In the genomic region with DNA sequence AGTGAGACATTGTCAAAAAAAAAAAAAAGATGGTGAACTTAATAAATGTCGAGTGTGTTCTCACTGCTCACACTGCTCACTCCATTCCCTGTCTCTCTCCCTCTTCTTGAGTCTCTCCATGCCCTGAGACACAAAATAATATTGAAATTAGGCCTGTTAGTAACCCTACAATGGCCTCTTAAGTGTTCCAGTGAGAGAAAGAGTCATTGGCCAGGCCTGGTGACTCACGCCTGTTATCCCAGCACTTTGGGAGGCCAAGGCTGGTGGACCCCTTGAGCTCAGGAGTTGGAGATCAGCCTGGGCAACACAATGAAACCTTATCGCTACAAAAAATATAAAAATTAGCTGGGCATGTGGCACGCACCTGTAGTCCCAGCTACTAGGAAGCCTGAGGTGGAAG, we compare ENCODE assay signal across 27 cellular contexts. TPM values are rescaled to one million over a fixed set of nuclear protein-coding genes. Genes with fewer than 3 reads are reported as not detected.
DNase-seq lines count a peak whose midpoint lies in the region; ATAC-seq and TF ChIP-seq lines count a peak whose summit lies in the region.
"Had no signal": no experiment of that assay in that cellular context is flagged by ENCODE, and none has a peak within 500 bp of the region (broad histone marks: within the 10 kb centered on the region; RNA-seq: fewer than 3 reads in every experiment).

No MANE protein-coding gene starts in this region.

- H3K36me3 ChIP-seq in IMR-90 (ENCODE audit: control insufficient read depth, insufficient read depth, low read length) (peaks cover 41% of the 10 kb centered on the region), lower lobe of right lung (peaks cover 44% of the 10 kb centered on the region)

- CTCF ChIA-PET in IMR-90 (lab: Yijun Ruan, JAX) = interaction anchor here (0.7 kb wide), 1 partner anchor 357 kb away, joined by 3 read pairs; no protein-coding TSS in a partner anchor

- H4K5ac ChIP-seq in IMR-90 (ENCODE audit: low read depth, low read length) = no peak overlapping the region

- H2AFZ ChIP-seq in IMR-90 (replicated peaks; ENCODE audit: low read length, poor library complexity) = no peak overlapping the region

- TF ChIP-seq CTCF in IMR-90 (conservative IDR thresholded peaks at IDR 0.05; ENCODE audit: low read depth, low read length) = no peak
- no peak for TF ChIP-seq CTCF in lower lobe of right lung (IDR thresholded peaks at IDR 0.05)

- H2BK20ac ChIP-seq in IMR-90 (ENCODE audit: low read depth, low read length) = no peak overlapping the region

- H3K27me3 ChIP-seq in IMR-90 (ENCODE audit: control insufficient read depth, insufficient read depth, low read length) = no peaks in the 10 kb centered on the region
- no peaks in the 10 kb centered on the region for H3K27me3 ChIP-seq in lower lobe of right lung (ENCODE audit: low read depth)
- H3K27me3 ChIP-seq: BLaER1, esophagus squamous epithelium, SJCRH30, spleen had no signal

- H3K23ac ChIP-seq in IMR-90 (ENCODE audit: low read depth, low read length) = no peak overlapping the region

- no CpG with 5 or more reads among the region's 4 CpGs for WGBS in IMR-90 (ENCODE audit: extremely low coverage in 2 of 2, insufficient read length in 1 of 2), 2 experiments

- H3K9ac ChIP-seq in IMR-90 (ENCODE audit: low read depth, low read length) = no peak overlapping the region
- H3K9ac ChIP-seq: BLaER1 had no signal

- TF ChIP-seq RAD21 in IMR-90 (IDR thresholded peaks at IDR 0.05; ENCODE audit: low read length) = no peak

- H3K18ac ChIP-seq in IMR-90 (ENCODE audit: low read depth, low read length) = no peak overlapping the region

- no peak overlapping the region for H3K56ac ChIP-seq in IMR-90 (ENCODE audit: extremely low read depth, insufficient read depth, low read length)

- no peaks in the 10 kb centered on the region; the same call in 1 of the 2 replicates for H4K20me1 ChIP-seq in IMR-90 (ENCODE audit: insufficient read depth, low read length)

- H3K14ac ChIP-seq in IMR-90 (replicated peaks; ENCODE audit: low read depth, low read length) = no peak overlapping the region

- dilution Hi-C loops in IMR-90 (cut with HindIII; ENCODE audit: low sequenced_read_pairs, unreplicated experiment) = no loop called here

- no peak overlapping the region for H3K4ac ChIP-seq in IMR-90 (ENCODE audit: low read depth, low read length)

- no peak overlapping the region for H4K8ac ChIP-seq in IMR-90 (ENCODE audit: low read depth in 2 of 2, low read length in 2 of 2)

- no peak for TF ChIP-seq POLR2A in IMR-90 (IDR thresholded peaks at IDR 0.05; ENCODE audit: low read depth, low read length)

- no peak overlapping the region for H3K4me3 ChIP-seq in IMR-90 (ENCODE audit: insufficient read depth, low read depth, low read length)
- no peak overlapping the region for H3K4me3 ChIP-seq in lower lobe of right lung
- H3K4me3 ChIP-seq: BLaER1, esophagus squamous epithelium, SJCRH30, spleen had no signal

- in situ Hi-C loops in IMR-90 (cut with MboI; ENCODE audit: low sequenced_read_pairs) = no loop called here

- H2AK5ac ChIP-seq in IMR-90 (ENCODE audit: low read depth, low read length) = no peak overlapping the region

- H2BK5ac ChIP-seq in IMR-90 (ENCODE audit: low read depth, low read length, poor library complexity, severe bottlenecking) = no peak overlapping the region

- H3K27ac ChIP-seq in IMR-90 (ENCODE audit: insufficient read depth, low read length) (no peak overlapping the region), lower lobe of right lung (peak overlapping the region; percentile 7)
- H3K27ac ChIP-seq: BLaER1, esophagus squamous epithelium, SJCRH30, spleen had no signal

- no peak overlapping the region for H4K91ac ChIP-seq in IMR-90 (ENCODE audit: insufficient read depth, low read depth, low read length)

- H3K4me2 ChIP-seq in IMR-90 (ENCODE audit: low read depth, low read length) = no peak overlapping the region
- H3K4me2 ChIP-seq: BLaER1 had no signal

- H3K9me3 ChIP-seq in IMR-90 (ENCODE audit: control insufficient read depth, insufficient read depth, low read length) (no peaks in the 10 kb centered on the region), lower lobe of right lung (no peaks in the 10 kb centered on the region)
- H3K9me3 ChIP-seq: BLaER1, esophagus squamous epithelium, SJCRH30, spleen had no signal

- POLR2A ChIA-PET in IMR-90 (lab: Charles Lee; ENCODE audit: unreplicated experiment) = no interaction called here

- no peak overlapping the region for H2BK15ac ChIP-seq in IMR-90 (ENCODE audit: low read depth, low read length)

- H3K79me1 ChIP-seq in IMR-90 (ENCODE audit: low read depth in 1 of 2, low read length in 2 of 2) = peaks cover 0 to 1% of the 10 kb centered on the region in 2 experiments; a peak in 1 of 4 replicates

- H2BK120ac ChIP-seq in IMR-90 (ENCODE audit: low read depth, low read length) = no peak overlapping the region

- H3K9me1 ChIP-seq in IMR-90 (ENCODE audit: insufficient read depth, low read length) = no peaks in the 10 kb centered on the region

- DNase-seq in Daoy (ENCODE audit: low read depth) (peak; percentile 37), IMR-90 (peak; percentile 33), astrocyte of the hippocampus (ENCODE audit: low read depth, low spot score) (peak; percentile 35), lower lobe of right lung (no peak), COLO668 (lab: John Stamatoyannopoulos, UW; ENCODE audit: unreplicated experiment) (no peak), midbrain (lab: John Stamatoyannopoulos, UW) (no peak)
- no peak for DNase-seq in stimulated activated CD4-positive, alpha-beta T cell treated with anti-CD3 and anti-CD28 coated beads, Interleukin-4, amount 100 ng/mL, for 1 hour
- DNase-seq: activated CD4-positive, alpha-beta T cell treated with anti-CD3 and anti-CD28 coated beads for 1 hour; activated CD8-positive, alpha-beta T cell treated with anti-CD3 and anti-CD28 coated beads, Interleukin-2, amount 10 ng/mL, durations not matched to agents 7 days and 5 days; activated T-cell treated with anti-CD3 and anti-CD28 coated beads for 4 hours; amniotic stem cell; caudate nucleus; esophagus squamous epithelium; naive thymus-derived CD8-positive, alpha-beta T cell; NCI-H1048; NCI-H187; NCI-H2171 treated with DMSO at 0.1 percent for 48 hours; NCI-H524 treated with DMSO at 0.1 percent for 48 hours; SJCRH30; spleen; stimulated activated CD4-positive, alpha-beta T cell treated with anti-CD3 and anti-CD28 coated beads, Interleukin-4, amount 100 ng/mL, for 4 hours; T-helper 1 cell had no signal

- BruUV-seq in IMR-90 (replicated peaks; lab: Mats Ljungman, UMichigan) = no TSS peak

- intact Hi-C loops in IMR-90 (cut with micrococcal nuclease) (no loop called here), lower lobe of right lung (cut with DNase I) (no loop called here)

- H3K4me1 ChIP-seq in IMR-90 (ENCODE audit: control insufficient read depth, insufficient read depth, low read length) (no peaks in the 10 kb centered on the region), lower lobe of right lung (no peaks in the 10 kb centered on the region)
- H3K4me1 ChIP-seq: BLaER1, SJCRH30 had no signal

- H2AK9ac ChIP-seq in IMR-90 (replicated peaks; ENCODE audit: low read depth, low read length, poor library complexity) = no peak overlapping the region

- peak; percentile 60; the same call in 1 of the 2 replicates for ATAC-seq in IMR-90 (ENCODE audit: low read depth)
- ATAC-seq in lower lobe of right lung = peak; percentile 74 to 83
- no peak for ATAC-seq in GM19023 (IDR thresholded peaks at IDR 0.05; ENCODE audit: unreplicated experiment)
- ATAC-seq: activated CD8-positive, alpha-beta T cell treated with anti-CD3 and anti-CD28 coated beads, Interleukin-2, amount 10 ng/mL, durations not matched to agents 7 days and 5 days; naive thymus-derived CD8-positive, alpha-beta T cell; Panc1 had no signal

TF ChIP-seq in IMR-90, 13 proteins besides CTCF, POLR2A, EP300 and RAD21 (continues in another document):
- TF ChIP-seq MAFK (IDR thresholded peaks at IDR 0.05; ENCODE audit: low read depth, low read length) = no peak
- no peak for TF ChIP-seq CEBPB (IDR thresholded peaks at IDR 0.05; ENCODE audit: low read depth, low read length)
- TF ChIP-seq MAZ (IDR thresholded peaks at IDR 0.05; ENCODE audit: borderline replicate concordance, low read depth, low read length) = no peak
- TF ChIP-seq SMC3 (IDR thresholded peaks at IDR 0.05; ENCODE audit: low read depth, low read length) = no peak
- TF ChIP-seq NFE2L2 (IDR thresholded peaks at IDR 0.05; ENCODE audit: low read depth, low read length) = no peak
- no peak for TF ChIP-seq MXI1 (IDR thresholded peaks at IDR 0.05; ENCODE audit: borderline replicate concordance, low read depth, low read length)
- no peak for TF ChIP-seq USF2 (IDR thresholded peaks at IDR 0.05; ENCODE audit: low read depth, low read length)

RNA-seq across cellular contexts. Expression of gene CSF3, which starts 16.2 kb away (rescaled TPM):
- total RNA-seq in Daoy (2014; rRNA removed; shearing (Covaris generic)) = 0.29 TPM in 1 of 2 replicates, not detected in the other
- total RNA-seq in IMR-90 (2012; rRNA removed) (not detected in 2 replicates), lower lobe of right lung (1.9 TPM)
- polyA plus RNA-seq in IMR-90 (2012; rRNA removed) = not detected in 2 replicates
- polyA plus RNA-seq in IMR-90 (2012; cell fraction: cytosol; rRNA removed) = 0.03 and 0.05 TPM in 2 replicates
- polyA plus RNA-seq in IMR-90 (2012; cell fraction: nucleus; rRNA removed; ENCODE audit: low replicate concordance) = 0.04 TPM in 1 of 2 replicates, not detected in the other
- total RNA-seq: activated CD8-positive, alpha-beta T cell treated with anti-CD3 and anti-CD28 coated beads, Interleukin-2, amount 10 ng/mL, durations not matched to agents 7 days and 5 days; H1; naive thymus-derived CD8-positive, alpha-beta T cell; osteoblast had no signal
- polyA plus RNA-seq: naive thymus-derived CD8-positive, alpha-beta T cell had no signal

RNA-seq across cellular contexts. Expression of gene PSMD3, which starts 18.5 kb away (rescaled TPM):
- total RNA-seq in Daoy (2014; rRNA removed; shearing (Covaris generic)) = 146 and 185 TPM in 2 replicates
- total RNA-seq in IMR-90 (2012; rRNA removed) (123 and 125 TPM in 2 replicates), lower lobe of right lung (79.3 TPM)
- polyA plus RNA-seq in IMR-90 (2012; rRNA removed) = 154 and 155 TPM in 2 replicates
- polyA plus RNA-seq in IMR-90 (2012; cell fraction: cytosol; rRNA removed) = 69.3 and 125 TPM in 2 replicates
- polyA plus RNA-seq in IMR-90 (2012; cell fraction: nucleus; rRNA removed; ENCODE audit: low replicate concordance) = 121 and 167 TPM in 2 replicates

RNA-seq across cellular contexts. Expression of gene GSDMA, which starts 36.3 kb away (rescaled TPM):
- not detected in 2 replicates for total RNA-seq in Daoy (2014; rRNA removed; shearing (Covaris generic))
- total RNA-seq in IMR-90 (2012; rRNA removed) = not detected in 2 replicates
- 0.04 TPM in 1 of 2 replicates, not detected in the other for polyA plus RNA-seq in IMR-90 (2012; rRNA removed)
- not detected in 2 replicates for polyA plus RNA-seq in IMR-90 (2012; cell fraction: cytosol; rRNA removed)
- polyA plus RNA-seq in IMR-90 (2012; cell fraction: nucleus; rRNA removed; ENCODE audit: low replicate concordance) = not detected in 2 replicates
- 0.62 TPM for total RNA-seq in lower lobe of right lung
- total RNA-seq: H1; naive thymus-derived CD8-positive, alpha-beta T cell; SJCRH30 had no signal

RNA-seq across cellular contexts. Expression of gene MED24, which starts 55.1 kb away (rescaled TPM):
- 31.8 and 39.2 TPM in 2 replicates for total RNA-seq in Daoy (2014; rRNA removed; shearing (Covaris generic))
- 18.6 and 25.8 TPM in 2 replicates for total RNA-seq in IMR-90 (2012; rRNA removed)
- 73.6 and 79.0 TPM in 2 replicates for polyA plus RNA-seq in IMR-90 (2012; rRNA removed)
- polyA plus RNA-seq in IMR-90 (2012; cell fraction: cytosol; rRNA removed) = 29.9 and 49.0 TPM in 2 replicates
- 167 and 365 TPM in 2 replicates for polyA plus RNA-seq in IMR-90 (2012; cell fraction: nucleus; rRNA removed; ENCODE audit: low replicate concordance)
- 59.6 TPM for total RNA-seq in lower lobe of right lung

Comparison
In these comparisons a context has a peak if more than half of its experiments do, and no peak if none do; other contexts are left out.
1. DNase-seq: peak in Daoy (single experiment), IMR-90 (single experiment) and astrocyte of the hippocampus (single experiment); none in lower lobe of right lung (single experiment), COLO668 (single experiment), midbrain (single experiment) and stimulated activated CD4-positive, alpha-beta T cell treated with anti-CD3 and anti-CD28 coated beads, Interleukin-4, amount 100 ng/mL, for 1 hour (single experiment).